ENCODE assay signal across 21 cellular contexts in genomic region chr13:46720189-46720588, GRCh38.
A peak's percentile ranks its signal among the peaks of the same experiment; 100 is the strongest.
DNase-seq lines count a peak whose midpoint lies in the region; ATAC-seq, FAIRE-seq and TF ChIP-seq lines count a peak whose summit lies in the region.
"Had no signal": no experiment of that assay in that cellular context is flagged by ENCODE, and none has a peak within 500 bp of the region (broad histone marks: within the 10 kb centered on the region; RNA-seq: fewer than 3 reads in every experiment).

No MANE protein-coding gene starts in this region.

- no peaks in the 10 kb centered on the region for H3K9me3 ChIP-seq in DOHH2 (ENCODE audit: control insufficient read depth, insufficient read depth, low read length)
- H3K9me3 ChIP-seq: heart left ventricle, testis had no signal

- H3K4me3 Mint-ChIP-seq in osteocyte (ENCODE audit: unreplicated experiment) = no peak overlapping the region
- H3K4me3 Mint-ChIP-seq: activated naive CD4-positive, alpha-beta T cell treated with anti-CD3 and anti-CD28 coated beads for 36 hours; brain; neural progenitor cell; T-helper 17 cell had no signal

- peaks cover 5% of the 10 kb centered on the region; the same call in 1 of the 2 replicates for H3F3A ChIP-seq in DOHH2 (ENCODE audit: control insufficient read depth, insufficient read depth)

- peaks cover 25% of the 10 kb centered on the region for H3K4me1 Mint-ChIP-seq in osteocyte (ENCODE audit: unreplicated experiment)
- H3K4me1 Mint-ChIP-seq: brain, neural progenitor cell had no signal

- peaks cover 34% of the 10 kb centered on the region for H3K4me1 ChIP-seq in DOHH2 (ENCODE audit: control insufficient read depth, low read length)
- H3K4me1 ChIP-seq: neural progenitor cell, testis had no signal

- FAIRE-seq in GM19239 (lab: Jason Lieb, UNC) = peak; percentile 8
- FAIRE-seq: G401.6, H1, keratinocyte had no signal

- no peaks in the 10 kb centered on the region for H3K9me3 Mint-ChIP-seq in osteocyte (ENCODE audit: unreplicated experiment)
- H3K9me3 Mint-ChIP-seq: activated naive CD4-positive, alpha-beta T cell treated with anti-CD3 and anti-CD28 coated beads for 36 hours; neural progenitor cell had no signal

- H3K27me3 ChIP-seq in DOHH2 (ENCODE audit: control insufficient read depth, low read length) = no peaks in the 10 kb centered on the region
- H3K27me3 ChIP-seq: heart left ventricle, neural progenitor cell, testis had no signal

- no peak overlapping the region for H3K27ac Mint-ChIP-seq in osteocyte (ENCODE audit: unreplicated experiment)
- H3K27ac Mint-ChIP-seq: activated naive CD4-positive, alpha-beta T cell treated with anti-CD3 and anti-CD28 coated beads for 36 hours; neural progenitor cell; T-helper 17 cell had no signal

- ATAC-seq in HG02623 (IDR thresholded peaks at IDR 0.05; ENCODE audit: unreplicated experiment) = peak; percentile 78
- ATAC-seq in HG03432 (IDR thresholded peaks at IDR 0.05; ENCODE audit: unreplicated experiment) = peak; percentile 94
- no peak for ATAC-seq in GM21423 (IDR thresholded peaks at IDR 0.05; ENCODE audit: unreplicated experiment)
- ATAC-seq in GM19455 (IDR thresholded peaks at IDR 0.05; ENCODE audit: unreplicated experiment) = no peak
- ATAC-seq: T-helper 17 cell had no signal

- no peaks in the 10 kb centered on the region for H3K79me2 ChIP-seq in DOHH2 (ENCODE audit: control insufficient read depth, low read length)

- H4K20me1 ChIP-seq in DOHH2 (ENCODE audit: control insufficient read depth, insufficient read depth, low read depth, low read length) = no peaks in the 10 kb centered on the region

- H3K4me2 ChIP-seq in DOHH2 (ENCODE audit: low read length) = no peak overlapping the region
- H3K4me2 ChIP-seq: neural progenitor cell had no signal

- TF ChIP-seq CTCF in DOHH2 (IDR thresholded peaks at IDR 0.05; ENCODE audit: low read depth, low read length, poor library complexity, severe bottlenecking) (no peak), osteocyte (IDR thresholded peaks at IDR 0.05) (no peak)

- peak overlapping the region; percentile 5; the same call in 1 of the 2 replicates for H3K27ac ChIP-seq in DOHH2 (ENCODE audit: low read depth, low read length)
- H3K27ac ChIP-seq: heart left ventricle, neural progenitor cell, testis had no signal

- H3K9me2 ChIP-seq in DOHH2 (replicated peaks; ENCODE audit: control insufficient read depth, low read length) = no peaks in the 10 kb centered on the region

- H3K36me3 ChIP-seq in DOHH2 (ENCODE audit: control insufficient read depth, low read length) = peaks cover 30% of the 10 kb centered on the region

- H3K27me3 Mint-ChIP-seq in osteocyte (ENCODE audit: unreplicated experiment) = no peaks in the 10 kb centered on the region
- H3K27me3 Mint-ChIP-seq: brain, T-helper 17 cell had no signal

- H3K4me3 ChIP-seq in DOHH2 (ENCODE audit: low read length) = no peak overlapping the region
- H3K4me3 ChIP-seq: heart left ventricle, neural progenitor cell, testis had no signal

- DNase-seq in GM19239 (ENCODE audit: insufficient read length, low spot score) (no peak), osteocyte (ENCODE audit: extremely low spot score, unreplicated experiment) (no peak)
- DNase-seq in NK-92 treated with Interleukin-12 subunit alpha and Interleukin-12 subunit beta, amount 100 ng/mL, for 24 hours (lab: John Stamatoyannopoulos, UW) = no peak
- DNase-seq: activated CD4-positive, alpha-beta T cell treated with anti-CD3 and anti-CD28 coated beads for 1 hour; activated naive CD4-positive, alpha-beta T cell treated with anti-CD3 and anti-CD28 coated beads for 36 hours; dermis blood vessel endothelial cell; heart left ventricle; mesendoderm; NCI-H2171; T-helper 17 cell; testis had no signal

- H3K36me3 Mint-ChIP-seq in osteocyte (ENCODE audit: unreplicated experiment) = peaks cover 30% of the 10 kb centered on the region

Comparison
In these comparisons a context has a peak if more than half of its experiments do, and no peak if none do; other contexts are left out.
1. ATAC-seq: peak in HG02623 (single experiment) and HG03432 (single experiment); none in GM21423 (single experiment) and GM19455 (single experiment).